ENCODE assay signal across 8 cellular contexts in genomic region chr12:57772429-57773322, GRCh38. TPM values are rescaled to one million over a fixed set of nuclear protein-coding genes. Genes with fewer than 3 reads are reported as not detected.
A peak's percentile ranks its signal among the peaks of the same experiment; 100 is the strongest.
DNase-seq lines count a peak whose midpoint lies in the region; ATAC-seq and TF ChIP-seq lines count a peak whose summit lies in the region.

EEF1AKMT3 (plus strand) TSS chr12:57772614; CDS start chr12:57772725, 111 bp downstream.

- TF ChIP-seq CTCF in MM.1S (IDR thresholded peaks at IDR 0.05; ENCODE audit: low read length): no peak
- no peak for TF ChIP-seq CTCF in fibroblast of the aortic adventitia (IDR thresholded peaks at IDR 0.05; ENCODE audit: insufficient read depth, low read length)

- ATAC-seq in natural killer cell treated with Interleukin-12 subunit alpha and Interleukin-12 subunit beta and Interleukin-15 and Interleukin-18, amount 100 ng/mL, for 72 hours: peak; percentile 45 to 61

- peak within 1 kb of the TSS; percentile 75 for H3K4me3 ChIP-seq in H7 (ENCODE audit: insufficient read depth, low read depth, low read length)
- H3K4me3 ChIP-seq in MM.1S (ENCODE audit: low read length): peak within 1 kb of the TSS; percentile 97
- peak within 1 kb of the TSS; percentile 79 for H3K4me3 ChIP-seq in fibroblast of the aortic adventitia (ENCODE audit: low read depth, low read length)

- peaks cover 16% of the 10 kb centered on the region for H3K36me3 ChIP-seq in H7 (replicated peaks; ENCODE audit: control insufficient read depth, insufficient read depth, low read length)
- H3K36me3 ChIP-seq in MM.1S (replicated peaks; ENCODE audit: insufficient read depth, low read length): no peaks in the 10 kb centered on the region; the same call in 1 of the 2 replicates

- H3K4me2 ChIP-seq in MM.1S (ENCODE audit: low read depth, low read length): peak within 1 kb of the TSS; percentile 94

- H3K4me1 ChIP-seq in MM.1S (ENCODE audit: low read length): 0 out of 2 replicates have a peak, but pooled peaks cover 4% of the 10 kb centered on the region

- peaks cover 22% of the 10 kb centered on the region for H3K4me1 Mint-ChIP-seq in activated CD4-positive, alpha-beta memory T cell treated with anti-CD3 and anti-CD28 coated beads for 36 hours (ENCODE audit: low read depth)
- H3K4me1 Mint-ChIP-seq in natural killer cell treated with Interleukin-12 subunit alpha and Interleukin-12 subunit beta and Interleukin-15 and Interleukin-18, amount 100 ng/mL, for 72 hours (ENCODE audit: low read depth in 2 of 2): peaks cover 35 to 37% of the 10 kb centered on the region in 2 donors

- H3F3A ChIP-seq in MM.1S (ENCODE audit: insufficient read depth, low read length): peaks cover 4% of the 10 kb centered on the region; the same call in 1 of the 2 replicates

- no peaks in the 10 kb centered on the region for H3K9me3 ChIP-seq in MM.1S (replicated peaks; ENCODE audit: insufficient read depth, low read length)

- no peaks in the 10 kb centered on the region for H3K9me2 ChIP-seq in MM.1S (replicated peaks; ENCODE audit: insufficient read depth, low read length)

- H3K36me3 Mint-ChIP-seq in activated CD4-positive, alpha-beta memory T cell treated with anti-CD3 and anti-CD28 coated beads for 36 hours: peaks cover 29% of the 10 kb centered on the region
- H3K36me3 Mint-ChIP-seq in natural killer cell treated with Interleukin-12 subunit alpha and Interleukin-12 subunit beta and Interleukin-15 and Interleukin-18, amount 100 ng/mL, for 72 hours: no peaks in the 10 kb centered on the region

- CTCF ChIA-PET in activated CD4-positive, alpha-beta memory T cell treated with anti-CD3 and anti-CD28 coated beads for 36 hours (lab: Charles Lee): interaction anchor here (0.6 to 2.1 kb wide), 8 partner anchors 10 to 132 kb away, joined by 3 to 25 read pairs (median 4); partner anchors contain the start of genes OS9 and TSFM

- H3K27me3 ChIP-seq in H7 (ENCODE audit: control insufficient read depth, insufficient read depth, low read length) (peaks cover 3% of the 10 kb centered on the region), MM.1S (replicated peaks; ENCODE audit: insufficient read depth, low read length) (no peaks in the 10 kb centered on the region)

- peak within 1 kb of the TSS; percentile 97 for H3K9ac ChIP-seq in MM.1S (ENCODE audit: low read length)

- DNase-seq in DMS153 treated with DMSO at 0.1 percent for 48 hours (lab: John Stamatoyannopoulos, UW; ENCODE audit: unreplicated experiment) (peak; percentile 12), DMS153 (lab: John Stamatoyannopoulos, UW) (no peak), H7 (peak; percentile 86), MM.1S (peak; percentile 33), fibroblast of the aortic adventitia (ENCODE audit: low read depth) (peak; percentile 32), GF-D8 (lab: John Stamatoyannopoulos, UW) (no peak)
- peak; percentile 64 for DNase-seq in activated CD4-positive, alpha-beta memory T cell treated with anti-CD3 and anti-CD28 coated beads for 36 hours
- no peak for DNase-seq in natural killer cell treated with Interleukin-12 subunit alpha and Interleukin-12 subunit beta and Interleukin-15 and Interleukin-18, amount 100 ng/mL, for 72 hours (ENCODE audit: low spot score)

- intact Hi-C loops in activated CD4-positive, alpha-beta memory T cell treated with anti-CD3 and anti-CD28 coated beads for 36 hours (cut with micrococcal nuclease): loop anchor here (1.0 to 2.0 kb wide), 3 partner anchors 10 to 74 kb away; partner anchors contain the start of genes CDK4, CTDSP2 and TSFM

- no peaks in the 10 kb centered on the region for H4K20me1 ChIP-seq in MM.1S (ENCODE audit: insufficient read depth, low read length)

- peak within 1 kb of the TSS; percentile 97 for H3K27ac Mint-ChIP-seq in activated CD4-positive, alpha-beta memory T cell treated with anti-CD3 and anti-CD28 coated beads for 36 hours
- peak within 1 kb of the TSS; percentile 96 to 98 for H3K27ac Mint-ChIP-seq in natural killer cell treated with Interleukin-12 subunit alpha and Interleukin-12 subunit beta and Interleukin-15 and Interleukin-18, amount 100 ng/mL, for 72 hours

- H3K27ac ChIP-seq in MM.1S (ENCODE audit: low read length): peak within 1 kb of the TSS; percentile 95

- no peaks in the 10 kb centered on the region for H3K9me3 Mint-ChIP-seq in activated CD4-positive, alpha-beta memory T cell treated with anti-CD3 and anti-CD28 coated beads for 36 hours
- H3K9me3 Mint-ChIP-seq in natural killer cell treated with Interleukin-12 subunit alpha and Interleukin-12 subunit beta and Interleukin-15 and Interleukin-18, amount 100 ng/mL, for 72 hours: no peaks in the 10 kb centered on the region

- peaks cover 12% of the 10 kb centered on the region for H3K79me2 ChIP-seq in MM.1S (ENCODE audit: low read length)

- H3K4me3 Mint-ChIP-seq in activated CD4-positive, alpha-beta memory T cell treated with anti-CD3 and anti-CD28 coated beads for 36 hours: peak within 1 kb of the TSS; percentile 99
- peak within 1 kb of the TSS; percentile 100 for H3K4me3 Mint-ChIP-seq in natural killer cell treated with Interleukin-12 subunit alpha and Interleukin-12 subunit beta and Interleukin-15 and Interleukin-18, amount 100 ng/mL, for 72 hours

- POLR2A ChIA-PET in activated CD4-positive, alpha-beta memory T cell treated with anti-CD3 and anti-CD28 coated beads for 36 hours (lab: Charles Lee): interaction anchor here (0.5 to 1.6 kb wide), 10 partner anchors 9 to 1144 kb away, joined by 3 to 10 read pairs (median 4); partner anchors contain the start of genes ATP23, CDK4, MARCHF9 and TSFM

- H2AFZ ChIP-seq in MM.1S (ENCODE audit: low read length): peak within 1 kb of the TSS; percentile 99

- no peaks in the 10 kb centered on the region for H3K27me3 Mint-ChIP-seq in activated CD4-positive, alpha-beta memory T cell treated with anti-CD3 and anti-CD28 coated beads for 36 hours
- no peaks in the 10 kb centered on the region for H3K27me3 Mint-ChIP-seq in natural killer cell treated with Interleukin-12 subunit alpha and Interleukin-12 subunit beta and Interleukin-15 and Interleukin-18, amount 100 ng/mL, for 72 hours

RNA-seq across cellular contexts. Expression of gene EEF1AKMT3, which starts in this region (rescaled TPM):
- total RNA-seq in H7 (2014; rRNA removed; shearing (Covaris generic)): 3.2 and 3.6 TPM in 2 replicates
- 1 to 10 TPM; 3.7 to 3.9 TPM for total RNA-seq in activated CD4-positive, alpha-beta memory T cell treated with anti-CD3 and anti-CD28 coated beads for 36 hours
- 3.9 and 6.6 TPM in 2 replicates for total RNA-seq in fibroblast of the aortic adventitia (ENCODE audit: low replicate concordance)
- 1 to 10 TPM; 2.0 to 3.2 TPM for total RNA-seq in natural killer cell treated with Interleukin-12 subunit alpha and Interleukin-12 subunit beta and Interleukin-15 and Interleukin-18, amount 100 ng/mL, for 72 hours

Comparison
In these comparisons a context has a peak if more than half of its experiments do, and no peak if none do; other contexts are left out.
1. DNase-seq: peak in DMS153 treated with DMSO at 0.1 percent for 48 hours (single experiment), H7 (single experiment), MM.1S (single experiment), activated CD4-positive, alpha-beta memory T cell treated with anti-CD3 and anti-CD28 coated beads for 36 hours (single experiment) and fibroblast of the aortic adventitia (single experiment); none in DMS153 (single experiment), natural killer cell treated with Interleukin-12 subunit alpha and Interleukin-12 subunit beta and Interleukin-15 and Interleukin-18, amount 100 ng/mL, for 72 hours (single experiment) and GF-D8 (single experiment).
2. Peak in every context shown above with its lines, with median percentiles within 50 percentile points of each other: H3K4me3 ChIP-seq.